Comparison of ENCODE assay signal across 21 cellular contexts in genomic region chr19:9430444-9430843, GRCh38.
"Had no signal": no experiment of that assay in that cellular context is flagged by ENCODE, and none has a peak within 500 bp of the region (broad histone marks: within the 10 kb centered on the region; RNA-seq: fewer than 3 reads in every experiment).

No MANE protein-coding gene starts in this region.

- H3K27ac Mint-ChIP-seq: activated CD4-positive, alpha-beta memory T cell treated with anti-CD3 and anti-CD28 coated beads for 36 hours; activated CD4-positive, alpha-beta T cell treated with anti-CD3 and anti-CD28 coated beads, Interleukin-2, amount 10 ng/mL, durations not matched to agents 7 days and 5 days had no signal

- DNase-seq: activated CD4-positive, alpha-beta memory T cell treated with anti-CD3 and anti-CD28 coated beads for 36 hours; activated CD4-positive, alpha-beta T cell treated with anti-CD3 and anti-CD28 coated beads, Interleukin-2, amount 10 ng/mL, durations not matched to agents 7 days and 5 days; activated CD4-positive, CD25-positive, alpha-beta regulatory T cell; activated CD8-positive, alpha-beta memory T cell treated with anti-CD3 and anti-CD28 coated beads for 24 hours; activated effector memory CD4-positive, alpha-beta T cell treated with anti-CD3 and anti-CD28 coated beads, Interleukin-2, amount 50 U/mL, for 16 hours; activated naive CD4-positive, alpha-beta T cell treated with Interleukin-2 at 50 U/mL for 16 hours; activated T-cell treated with anti-CD3 and anti-CD28 coated beads, Interleukin-2, amount 50 U/mL, for 4 hours; brain microvascular endothelial cell; MM.1S; NCI-H1105; NCI-H1436; NCI-H1694 treated with DMSO at 0.1 percent for 48 hours; NCI-H2029 treated with DMSO at 0.1 percent for 48 hours; NCI-H345; NCI-H510A; NCI-H526 treated with DMSO at 0.1 percent for 48 hours; NCI-H82; SJCRH30; SK-N-SH; T-helper 1 cell had no signal

- ATAC-seq: activated naive CD4-positive, alpha-beta T cell treated with anti-CD3 and anti-CD28 coated beads, Interleukin-2, amount 50 U/mL, for 72 hours; activated T-cell treated with anti-CD3 and anti-CD28 coated beads, Interleukin-2, amount 50 U/mL, for 4 hours had no signal

- H3K27me3 Mint-ChIP-seq: activated CD4-positive, alpha-beta memory T cell treated with anti-CD3 and anti-CD28 coated beads for 36 hours; activated CD4-positive, alpha-beta T cell treated with anti-CD3 and anti-CD28 coated beads, Interleukin-2, amount 10 ng/mL, durations not matched to agents 7 days and 5 days had no signal

- H3K4me3 Mint-ChIP-seq: activated CD4-positive, alpha-beta memory T cell treated with anti-CD3 and anti-CD28 coated beads for 36 hours; activated CD4-positive, alpha-beta T cell treated with anti-CD3 and anti-CD28 coated beads, Interleukin-2, amount 10 ng/mL, durations not matched to agents 7 days and 5 days; activated T-cell treated with anti-CD3 and anti-CD28 coated beads, Interleukin-2, amount 50 U/mL, for 4 hours had no signal
